Comparison of ENCODE assay signal across 20 cellular contexts in genomic region chr12:16881986-16882385, GRCh38.
"Had no signal": no experiment of that assay in that cellular context is flagged by ENCODE, and none has a peak within 500 bp of the region (broad histone marks: within the 10 kb centered on the region; RNA-seq: fewer than 3 reads in every experiment).

No MANE protein-coding gene starts in this region.

- H3K9me3 ChIP-seq: mucosa of descending colon, suprapubic skin, tibial artery, upper lobe of right lung had no signal

- H3K27me3 ChIP-seq: suprapubic skin, tibial artery, upper lobe of right lung had no signal

- H3K4me3 ChIP-seq: mucosa of descending colon, suprapubic skin, tibial artery, upper lobe of right lung had no signal

- H3K4me1 ChIP-seq: tibial artery, upper lobe of right lung had no signal

- ATAC-seq: activated CD8-positive, alpha-beta T cell treated with anti-CD3 and anti-CD28 coated beads for 36 hours; activated naive CD4-positive, alpha-beta T cell treated with anti-CD3 and anti-CD28 coated beads, Interleukin-2, amount 50 U/mL, for 72 hours; esophagus mucosa; left cardiac atrium; left ventricle myocardium superior; mucosa of descending colon; right cardiac atrium; upper lobe of right lung had no signal

- H3K36me3 ChIP-seq: suprapubic skin, tibial artery, upper lobe of right lung had no signal

- DNase-seq: activated B cell treated with CpG ODN at 0.5 μM for 24 hours; activated CD4-positive, alpha-beta T cell treated with anti-CD3 and anti-CD28 coated beads, Interleukin-2, amount 50 U/mL, for 1 hour; activated CD8-positive, alpha-beta T cell treated with anti-CD3 and anti-CD28 coated beads for 36 hours; activated T-cell treated with anti-CD3 and anti-CD28 coated beads, Interleukin-2, amount 50 U/mL, for 48 hours; endodermal cell; foreskin fibroblast; head of caudate nucleus; hippocampal formation; left cardiac atrium; left ventricle myocardium superior; mucosa of descending colon; posterior cingulate gyrus; right cardiac atrium; stimulated activated CD4-positive, alpha-beta T cell treated with anti-CD3 and anti-CD28 coated beads, Interleukin-15, amount 100 ng/mL, for 24 hours; stimulated activated naive CD4-positive, alpha-beta T cell; tibial artery; upper lobe of right lung had no signal

- H3K27ac ChIP-seq: suprapubic skin, tibial artery, upper lobe of right lung had no signal
